In the genomic region with DNA sequence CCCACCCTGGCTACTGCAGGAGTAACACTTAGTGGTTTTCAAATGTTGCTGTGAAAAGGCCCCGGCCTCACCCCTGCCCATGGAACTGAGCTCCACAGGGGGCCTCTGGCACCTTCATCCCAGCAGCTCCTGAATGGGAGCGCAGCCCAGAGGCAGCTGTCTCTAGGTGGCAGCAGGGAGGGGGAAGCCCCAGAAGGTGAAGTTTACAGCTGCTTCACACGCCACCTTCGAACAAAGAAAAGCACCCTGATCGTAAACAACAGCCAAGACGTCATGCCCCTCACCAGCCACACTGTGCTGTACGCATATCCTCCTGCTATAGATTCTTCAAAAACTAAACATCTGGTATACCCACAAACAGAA, we compare ENCODE assay signal across 8 cellular contexts.
DNase-seq lines count a peak whose midpoint lies in the region; ATAC-seq, FAIRE-seq and TF ChIP-seq lines count a peak whose summit lies in the region.

No MANE protein-coding gene starts in this region.

- H3K9ac ChIP-seq in neuronal stem cell (ENCODE audit: low read depth, low read length, poor library complexity): peak overlapping the region; percentile 79

- no peak overlapping the region for H2BK120ac ChIP-seq in neuronal stem cell (ENCODE audit: low read depth, low read length)

- no peak overlapping the region for H4K91ac ChIP-seq in neuronal stem cell (ENCODE audit: low read depth, low read length, poor library complexity)

- H3K4me1 ChIP-seq in neuronal stem cell (ENCODE audit: control insufficient read depth in 2 of 2, insufficient read depth in 1 of 2, low read depth in 1 of 2, low read length in 2 of 2): peaks cover 18 to 23% of the 10 kb centered on the region in 2 donors

- H2BK15ac ChIP-seq in neuronal stem cell (ENCODE audit: low read length): peak overlapping the region; percentile 47

- H2BK12ac ChIP-seq in neuronal stem cell (ENCODE audit: low read length): no peak overlapping the region

- no peaks in the 10 kb centered on the region for H3K79me1 ChIP-seq in neuronal stem cell (ENCODE audit: low read depth, low read length)

- no peak overlapping the region for H3K23ac ChIP-seq in neuronal stem cell (ENCODE audit: low read depth, low read length, poor library complexity)

- H3K36me3 ChIP-seq in neuronal stem cell (replicated peaks in 1 of 2; ENCODE audit: control insufficient read depth in 2 of 2, insufficient read depth in 2 of 2, low read length in 2 of 2): peaks cover 2 to 5% of the 10 kb centered on the region in 2 donors

- peak overlapping the region; percentile 91 for H3K18ac ChIP-seq in neuronal stem cell (ENCODE audit: low read length)

- peak; percentile 42 for TF ChIP-seq CTCF in WI38 (IDR thresholded peaks at IDR 0.05; ENCODE audit: low read depth, low read length)

- H3K4me2 ChIP-seq in neuronal stem cell (ENCODE audit: insufficient read depth, low read length, poor library complexity, severe bottlenecking): peak overlapping the region; percentile 12

- DNase-seq in GM12892 (ENCODE audit: insufficient read length): no peak
- peak; percentile 35 for DNase-seq in NCI-H187 treated with DMSO at 0.1 percent for 48 hours (lab: John Stamatoyannopoulos, UW)
- DNase-seq in neuronal stem cell (ENCODE audit: low spot score): no peak
- no peak for DNase-seq in cerebellar nuclear complex (lab: John Stamatoyannopoulos, UW)
- no peak for DNase-seq in stimulated activated CD4-positive, alpha-beta T cell treated with anti-CD3 and anti-CD28 coated beads, Interleukin-12 subunit alpha, Interleukin-12 subunit beta, amount 100 ng/mL, for 4 hours
- no peak for DNase-seq in HUDEP-2 (lab: John Stamatoyannopoulos, UW; ENCODE audit: unreplicated experiment in 76 of 76)

- no peak overlapping the region for H2AFZ ChIP-seq in neuronal stem cell (ENCODE audit: low read length)

- H3K4ac ChIP-seq in neuronal stem cell (ENCODE audit: low read length): no peak overlapping the region

- FAIRE-seq in GM12892 (lab: Jason Lieb, UNC): peak; percentile 71

- H2BK5ac ChIP-seq in neuronal stem cell (ENCODE audit: low read length): peak overlapping the region; percentile 76

- WGBS in neuronal stem cell (ENCODE audit: extremely low coverage in 2 of 2, insufficient read length in 2 of 2, insufficient replicate concordance in 1 of 2), 2 donors: no CpG with 5 or more reads among the region's 7 CpGs

- peak overlapping the region; percentile 93 for H2AK5ac ChIP-seq in neuronal stem cell (ENCODE audit: low read depth, low read length)

- H3K14ac ChIP-seq in neuronal stem cell (ENCODE audit: low read length): peak overlapping the region; percentile 85

- H3K27me3 ChIP-seq in neuronal stem cell (ENCODE audit: control insufficient read depth in 3 of 3, insufficient read depth in 3 of 3, low read depth in 1 of 3, low read length in 3 of 3): no peaks in the 10 kb centered on the region

- H3K9me3 ChIP-seq in neuronal stem cell (replicated peaks in 1 of 2; ENCODE audit: control insufficient read depth in 2 of 2, insufficient read depth in 1 of 2, low read depth in 1 of 2, low read length in 2 of 2): no peaks in the 10 kb centered on the region

- H3K4me3 ChIP-seq in WI38 (ENCODE audit: low read depth, low read length) (no peak overlapping the region), neuronal stem cell (ENCODE audit: low read length in 2 of 2) (no peak overlapping the region)

- no peak overlapping the region for H4K8ac ChIP-seq in neuronal stem cell (ENCODE audit: low read depth, low read length)

- H3K27ac ChIP-seq in neuronal stem cell (replicated peaks; ENCODE audit: low read length): no peak overlapping the region

- no peak for ATAC-seq in GM21825 (IDR thresholded peaks at IDR 0.05; ENCODE audit: unreplicated experiment)

- no peak for TF ChIP-seq POLR2A in GM12892 (IDR thresholded peaks at IDR 0.05; ENCODE audit: low read depth, low read length)
